8 cellular contexts compared by ENCODE assay signal in the genomic region with DNA sequence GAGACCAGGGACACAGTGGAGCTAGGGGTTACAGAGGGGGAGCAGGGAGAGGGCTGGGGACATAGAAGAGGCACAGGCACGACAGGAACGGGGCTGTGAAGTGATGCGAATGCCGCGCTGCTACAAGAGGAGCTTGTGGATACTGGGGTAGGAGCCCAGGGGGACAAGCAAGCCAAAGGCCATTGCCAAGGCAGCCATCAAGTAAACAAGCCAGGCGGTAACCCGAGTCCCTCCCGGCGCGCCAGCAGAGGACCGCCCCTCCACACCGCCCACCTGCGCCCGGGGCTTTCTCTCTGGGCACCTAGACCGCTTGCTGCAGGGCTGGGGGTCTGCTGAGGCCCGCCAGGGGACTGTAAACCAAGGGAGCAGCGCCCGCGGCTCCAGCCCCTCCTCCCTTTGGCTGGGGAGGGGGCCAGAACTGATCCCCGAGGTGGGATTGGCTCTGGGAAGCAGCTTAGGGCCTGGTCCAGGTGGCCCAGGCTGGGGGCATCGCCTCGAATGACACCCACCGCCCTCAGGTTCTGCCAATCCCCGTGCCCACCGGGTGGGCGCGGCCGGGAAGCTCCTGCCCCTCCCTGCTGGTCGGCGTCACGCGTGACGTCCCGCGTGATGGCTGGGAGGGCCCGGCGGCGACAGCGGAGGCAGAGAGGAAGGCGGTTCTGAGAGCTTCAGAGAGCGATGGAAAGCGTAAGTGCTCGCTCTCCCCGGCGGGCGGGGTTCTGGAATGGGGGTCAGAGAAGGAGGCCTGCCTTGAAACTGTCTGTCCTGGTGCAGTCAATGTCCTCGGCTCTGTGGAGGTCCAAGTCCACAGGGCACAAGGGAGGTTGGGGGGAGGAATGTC. TPM values are rescaled to one million over a fixed set of nuclear protein-coding genes. Genes with fewer than 3 reads are reported as not detected.
DNase-seq lines count a peak whose midpoint lies in the region; ATAC-seq lines count a peak whose summit lies in the region.

No MANE protein-coding gene starts in this region.

- ATAC-seq in GM21619 (IDR thresholded peaks at IDR 0.05; ENCODE audit: unreplicated experiment) (peak; percentile 35), GM21526 (IDR thresholded peaks at IDR 0.05; ENCODE audit: low FRiP score, unreplicated experiment) (no peak)

- DNase-seq in AG08395 (ENCODE audit: low spot score), result peak; percentile 74
- DNase-seq in NCI-H526 (lab: John Stamatoyannopoulos, UW), result peak; percentile 35 to 52
- peak; percentile 59 to 60 for DNase-seq in activated CD8-positive, alpha-beta memory T cell treated with anti-CD3 and anti-CD28 coated beads for 4 hours (ENCODE audit: low read depth in 2 of 2)
- DNase-seq in effector CD4-positive, alpha-beta T cell, result peak; percentile 81
- DNase-seq in lung microvascular endothelial cell (ENCODE audit: low read depth in 2 of 2), result peak; percentile 76 to 89
- DNase-seq in stimulated activated CD4-positive, alpha-beta T cell treated with anti-CD3 and anti-CD28 coated beads, Interleukin-4, amount 100 ng/mL, for 48 hours (ENCODE audit: low read depth in 2 of 2), result peak; percentile 62 to 63

RNA-seq across cellular contexts. Expression of a gene that starts 1.0 kb away (rescaled TPM):
- total RNA-seq in lung microvascular endothelial cell, result 46.4 and 56.0 TPM in 2 replicates

RNA-seq across cellular contexts. Expression of a gene that starts 1.1 kb away (rescaled TPM):
- 0.20 and 0.44 TPM in 2 replicates for total RNA-seq in lung microvascular endothelial cell

RNA-seq across cellular contexts. Expression of a gene that starts 29.8 kb away (rescaled TPM):
- total RNA-seq in lung microvascular endothelial cell, result under 0.01 and 0.44 TPM in 2 replicates

RNA-seq across cellular contexts. Expression of a gene that starts 32.4 kb away (rescaled TPM):
- total RNA-seq in lung microvascular endothelial cell, result 28.2 and 29.2 TPM in 2 replicates

RNA-seq across cellular contexts. Expression of a gene that starts 44.7 kb away (rescaled TPM):
- 3.5 and 6.3 TPM in 2 replicates for total RNA-seq in lung microvascular endothelial cell
